ENCODE assay signal across 17 cellular contexts in genomic region chr2:140895378-140895777, GRCh38.
"Had no signal": no experiment of that assay in that cellular context is flagged by ENCODE, and none has a peak within 500 bp of the region (broad histone marks: within the 10 kb centered on the region; RNA-seq: fewer than 3 reads in every experiment).

No MANE protein-coding gene starts in this region.

- H3K27me3 ChIP-seq: body of pancreas, heart left ventricle, pancreas, stomach had no signal

- H3K27ac ChIP-seq: body of pancreas, heart left ventricle, pancreas, stomach, thoracic aorta had no signal

- H3K36me3 ChIP-seq: heart left ventricle, pancreas, stomach, thoracic aorta had no signal

- H3K4me1 ChIP-seq: body of pancreas, heart left ventricle, pancreas, stomach had no signal

- H3K4me3 ChIP-seq: body of pancreas, heart left ventricle, pancreas, stomach, thoracic aorta had no signal

- H3K27ac Mint-ChIP-seq: activated naive CD4-positive, alpha-beta T cell treated with anti-CD3 and anti-CD28 coated beads, Interleukin-2, amount 50 U/mL, for 24 hours; mesothelial cell of epicardium had no signal

- DNase-seq: activated effector memory CD4-positive, alpha-beta T cell treated with Interleukin-2 at 50 U/mL for 16 hours; activated T-cell treated with anti-CD3 and anti-CD28 coated beads, Interleukin-2, amount 50 U/mL, for 1 hour; amniotic stem cell; body of pancreas; central memory CD4-positive, alpha-beta T cell; cortex of kidney; effector CD8-positive, alpha-beta T cell; heart left ventricle; kidney glomerular epithelial cell; pancreas; stomach had no signal

- ATAC-seq: activated CD4-positive, CD25-positive, alpha-beta regulatory T cell treated with anti-CD3 and anti-CD28 coated beads, Interleukin-2, amount 50 U/mL, for 24 hours; body of pancreas; heart left ventricle; pancreas had no signal

- H3K27me3 Mint-ChIP-seq: activated naive CD4-positive, alpha-beta T cell treated with anti-CD3 and anti-CD28 coated beads, Interleukin-2, amount 50 U/mL, for 24 hours had no signal

- H3K9me3 ChIP-seq: body of pancreas, heart left ventricle, pancreas, stomach, thoracic aorta had no signal

- H3K4me3 Mint-ChIP-seq: activated naive CD4-positive, alpha-beta T cell treated with anti-CD3 and anti-CD28 coated beads, Interleukin-2, amount 50 U/mL, for 24 hours; mesothelial cell of epicardium; neural crest cell had no signal

- H3K4me1 Mint-ChIP-seq: activated naive CD4-positive, alpha-beta T cell treated with anti-CD3 and anti-CD28 coated beads, Interleukin-2, amount 50 U/mL, for 24 hours had no signal

- FAIRE-seq: pancreas, urothelium cell line had no signal

- H3K36me3 Mint-ChIP-seq: activated naive CD4-positive, alpha-beta T cell treated with anti-CD3 and anti-CD28 coated beads, Interleukin-2, amount 50 U/mL, for 24 hours; mesothelial cell of epicardium had no signal
